9 cellular contexts compared by ENCODE assay signal in genomic region chr7:41979834-41980307, GRCh38.
DNase-seq lines count a peak whose midpoint lies in the region; ATAC-seq and TF ChIP-seq lines count a peak whose summit lies in the region.
"Had no signal": no experiment of that assay in that cellular context is flagged by ENCODE, and none has a peak within 500 bp of the region (broad histone marks: within the 10 kb centered on the region; RNA-seq: fewer than 3 reads in every experiment).

No MANE protein-coding gene starts in this region.

- H3K27me3 ChIP-seq in HCT116 (ENCODE audit: insufficient read depth, low read length) = peaks cover 14% of the 10 kb centered on the region
- no peaks in the 10 kb centered on the region for H3K27me3 ChIP-seq in right cardiac atrium (ENCODE audit: control insufficient read depth, insufficient read depth)
- no peaks in the 10 kb centered on the region for H3K27me3 ChIP-seq in thoracic aorta (replicated peaks; ENCODE audit: insufficient read depth)

- H3K4me1 ChIP-seq in HCT116 (ENCODE audit: control insufficient read depth in 1 of 2, insufficient read depth in 2 of 2, low read length in 2 of 2) (no peaks in the 10 kb centered on the region), right cardiac atrium (ENCODE audit: control insufficient read depth, insufficient read depth, low read length) (no peaks in the 10 kb centered on the region), thoracic aorta (ENCODE audit: control insufficient read depth in 1 of 2, low read depth in 2 of 2) (peaks cover 4 to 12% of the 10 kb centered on the region in 2 donors)

- H3K79me2 ChIP-seq in HCT116 (ENCODE audit: insufficient read depth, low read length) = no peaks in the 10 kb centered on the region

- peaks cover 44% of the 10 kb centered on the region for H3K27me3 Mint-ChIP-seq in stimulated activated naive CD8-positive, alpha-beta T cell treated with anti-CD3 and anti-CD28 coated beads, Interleukin-15, amount 100 ng/mL, for 72 hours

- H4K20me1 ChIP-seq in HCT116 (ENCODE audit: insufficient read depth) = no peaks in the 10 kb centered on the region

- WGBS in right cardiac atrium = 26% methylated on average over 6 of the region's 6 CpGs

- H3K27ac ChIP-seq in HCT116 (ENCODE audit: low read depth, low read length) (no peak overlapping the region), right cardiac atrium (ENCODE audit: low read length) (no peak overlapping the region), thoracic aorta (no peak overlapping the region)

- TF ChIP-seq CTCF in HCT116 (IDR thresholded peaks at IDR 0.05 in 2 of 3, conservative IDR thresholded peaks at IDR 0.05 in 1 of 3; ENCODE audit: borderline replicate concordance in 1 of 3, insufficient read depth in 1 of 3, low read depth in 2 of 3, low read length in 2 of 3) = peak; percentile 24 to 58 (median 55); a peak in 5 of 6 replicates
- peak; percentile 68 for TF ChIP-seq CTCF in thoracic aorta (IDR thresholded peaks at IDR 0.05)

- peak; percentile 24 for TF ChIP-seq RAD21 in HCT116 (IDR thresholded peaks at IDR 0.05; ENCODE audit: low read depth)

- H3K4me3 Mint-ChIP-seq in stimulated activated naive CD8-positive, alpha-beta T cell treated with anti-CD3 and anti-CD28 coated beads, Interleukin-15, amount 100 ng/mL, for 72 hours = no peak overlapping the region
- H3K4me3 Mint-ChIP-seq: central memory CD8-positive, alpha-beta T cell had no signal

- CTCF ChIA-PET in HCT116 (lab: Charles Lee) = interaction anchor here (0.7 to 1.2 kb wide), 4 partner anchors 37 to 907 kb away, joined by 3 to 4 read pairs (median 3); no protein-coding TSS in a partner anchor

- BruUV-seq in HCT116 (replicated peaks; lab: Mats Ljungman, UMichigan) = no TSS peak

- no peaks in the 10 kb centered on the region for H3K4me1 Mint-ChIP-seq in stimulated activated naive CD8-positive, alpha-beta T cell treated with anti-CD3 and anti-CD28 coated beads, Interleukin-15, amount 100 ng/mL, for 72 hours
- H3K4me1 Mint-ChIP-seq: central memory CD8-positive, alpha-beta T cell had no signal

- no peaks in the 10 kb centered on the region for H3K36me3 ChIP-seq in HCT116 (ENCODE audit: control insufficient read depth in 1 of 2, insufficient read depth in 2 of 2, low read length in 2 of 2)
- H3K36me3 ChIP-seq in thoracic aorta = no peaks in the 10 kb centered on the region

- H3K9ac ChIP-seq in HCT116 (ENCODE audit: low read length) = no peak overlapping the region

- H3K27ac Mint-ChIP-seq in stimulated activated naive CD8-positive, alpha-beta T cell treated with anti-CD3 and anti-CD28 coated beads, Interleukin-15, amount 100 ng/mL, for 72 hours = no peak overlapping the region

- intact Hi-C loops in HCT116 (cut with micrococcal nuclease) = loop anchor here (2.0 to 10.0 kb wide), 3 partner anchors 715 to 905 kb away; no protein-coding TSS in a partner anchor
- intact Hi-C loops in right cardiac atrium (cut with DNase I) = loop anchor here in 2 of 4 donors (5.0 to 10.0 kb wide), 3 partner anchors 257 to 855 kb away; partner anchors contain the start of gene GLI3 (in 1 of the 2)

- no peaks in the 10 kb centered on the region for H3K9me3 Mint-ChIP-seq in stimulated activated naive CD8-positive, alpha-beta T cell treated with anti-CD3 and anti-CD28 coated beads, Interleukin-15, amount 100 ng/mL, for 72 hours
- H3K9me3 Mint-ChIP-seq: central memory CD8-positive, alpha-beta T cell had no signal

- no peak overlapping the region for H3K4me2 ChIP-seq in HCT116 (ENCODE audit: low read length)

- peak; percentile 40 for DNase-seq in AG08396 (ENCODE audit: low spot score)
- DNase-seq in HCT116 (ENCODE audit: low read depth, low spot score) = peak; percentile 3
- peak; percentile 43 for DNase-seq in SW480 (ENCODE audit: low spot score)
- DNase-seq in right cardiac atrium = no peak
- DNase-seq in thoracic aorta (ENCODE audit: low spot score) = no peak
- DNase-seq in NCI-H2081 (lab: John Stamatoyannopoulos, UW) = no peak
- no peak for DNase-seq in stimulated activated naive CD8-positive, alpha-beta T cell treated with anti-CD3 and anti-CD28 coated beads, Interleukin-15, amount 100 ng/mL, for 72 hours
- no peak for DNase-seq in activated T-cell treated with anti-CD3 and anti-CD28 coated beads, Interleukin-2, amount 50 U/mL, for 1 hour

- RAD21 ChIA-PET in HCT116 (lab: Charles Lee; ENCODE audit: low non-redundant PET in 1 of 2, low total read pairs in 2 of 2, uncharacterized antibody in 2 of 2, unreplicated experiment in 2 of 2) = no interaction called here

- H3K9me3 ChIP-seq in HCT116 (ENCODE audit: control insufficient read depth in 1 of 2, insufficient read depth in 1 of 2, low read depth in 1 of 2, low read length in 2 of 2) (no peaks in the 10 kb centered on the region), right cardiac atrium (ENCODE audit: control insufficient read depth, low read length) (no peaks in the 10 kb centered on the region), thoracic aorta (no peaks in the 10 kb centered on the region)

- H3K9me2 ChIP-seq in HCT116 (ENCODE audit: insufficient read depth) = no peaks in the 10 kb centered on the region

- no peak for TF ChIP-seq POLR2A in HCT116 (IDR thresholded peaks at IDR 0.05; ENCODE audit: borderline replicate concordance, extremely low read depth, insufficient read depth, insufficient read length)

- no peak overlapping the region for H2AFZ ChIP-seq in HCT116 (ENCODE audit: low read depth, low read length, poor library complexity, severe bottlenecking)

- ATAC-seq in HCT116 = peak; percentile 66; the same call in 1 of the 2 replicates
- peak; percentile 45 to 50 for ATAC-seq in right cardiac atrium
- no peak for ATAC-seq in thoracic aorta (ENCODE audit: insufficient number of reproducible peaks, low FRiP score, low read depth)
- ATAC-seq in stimulated activated naive CD8-positive, alpha-beta T cell treated with anti-CD3 and anti-CD28 coated beads, Interleukin-15, amount 100 ng/mL, for 72 hours = no peak

- POLR2A ChIA-PET in HCT116 (lab: Charles Lee) = no interaction called here

- H3K4me3 ChIP-seq in HCT116 (replicated peaks in 1 of 2; ENCODE audit: low read depth in 1 of 2, low read length in 2 of 2) = no peak overlapping the region
- H3K4me3 ChIP-seq in right cardiac atrium (ENCODE audit: low read length) = no peak overlapping the region
- H3K4me3 ChIP-seq in thoracic aorta = no peak overlapping the region

TF ChIP-seq in HCT116, 20 proteins besides CTCF, POLR2A, EP300 and RAD21:
- TF ChIP-seq MAX (IDR thresholded peaks at IDR 0.05) = no peak
- TF ChIP-seq EZH2 (IDR thresholded peaks at IDR 0.05) = no peak
- TF ChIP-seq SRF (IDR thresholded peaks at IDR 0.05; ENCODE audit: low read depth) = no peak
- no peak for TF ChIP-seq TCF7L2 (IDR thresholded peaks at IDR 0.05; ENCODE audit: borderline replicate concordance, extremely low read depth, insufficient read depth, insufficient read length)
- no peak for TF ChIP-seq FOSL1 (IDR thresholded peaks at IDR 0.05; ENCODE audit: low read depth)
- TF ChIP-seq CEBPB (IDR thresholded peaks at IDR 0.05; ENCODE audit: low read depth) = no peak
- no peak for TF ChIP-seq JUND (IDR thresholded peaks at IDR 0.05)
- TF ChIP-seq SIN3A (IDR thresholded peaks at IDR 0.05; ENCODE audit: low read depth) = no peak
- no peak for TF ChIP-seq EGR1 (IDR thresholded peaks at IDR 0.05; ENCODE audit: low read depth)
- no peak for TF ChIP-seq ZFX (IDR thresholded peaks at IDR 0.05)
- no peak for TF ChIP-seq ZNF274 (IDR thresholded peaks at IDR 0.05; ENCODE audit: low read depth, low read length)

Comparison
In these comparisons a context has a peak if more than half of its experiments do, and no peak if none do; other contexts are left out.
1. DNase-seq: peak in AG08396 (single experiment), HCT116 (single experiment) and SW480 (single experiment); none in right cardiac atrium (0 of 3), thoracic aorta (single experiment), NCI-H2081 (0 of 2), stimulated activated naive CD8-positive, alpha-beta T cell treated with anti-CD3 and anti-CD28 coated beads, Interleukin-15, amount 100 ng/mL, for 72 hours (0 of 2) and activated T-cell treated with anti-CD3 and anti-CD28 coated beads, Interleukin-2, amount 50 U/mL, for 1 hour (single experiment).
2. ATAC-seq: peak in HCT116 (single experiment) and right cardiac atrium (2 of 2); none in thoracic aorta (single experiment) and stimulated activated naive CD8-positive, alpha-beta T cell treated with anti-CD3 and anti-CD28 coated beads, Interleukin-15, amount 100 ng/mL, for 72 hours (single experiment).